ENCODE assay signal across 8 cellular contexts in genomic region chr22:22959147-22959827, GRCh38.
DNase-seq lines count a peak whose midpoint lies in the region; ATAC-seq, FAIRE-seq and TF ChIP-seq lines count a peak whose summit lies in the region.

No MANE protein-coding gene starts in this region.

- ATAC-seq in HG02588 (IDR thresholded peaks at IDR 0.05; ENCODE audit: unreplicated experiment) = no peak

- DNase-seq in A673 (ENCODE audit: low spot score) (peak; percentile 81), GM18507 (ENCODE audit: extremely low spot score, insufficient read length, low read depth) (no peak), NCI-H510A treated with DMSO at 0.1 percent for 48 hours (lab: John Stamatoyannopoulos, UW) (peak; percentile 65), dermis blood vessel endothelial cell (peak; percentile 86), medulla oblongata (ENCODE audit: extremely low spot score) (peak; percentile 97)
- DNase-seq in activated CD4-positive, alpha-beta T cell treated with anti-CD3 and anti-CD28 coated beads, Interleukin-2, amount 50 U/mL, for 24 hours (ENCODE audit: low read depth in 1 of 2, low spot score in 1 of 2) = peak; percentile 37 to 64
- DNase-seq in stimulated activated CD8-positive, alpha-beta memory T cell treated with anti-CD3 and anti-CD28 coated beads, Interleukin-2, amount 100 ng/mL, for 48 hours (ENCODE audit: low read depth in 2 of 2) = peak; percentile 53 to 60

- intact Hi-C loops in A673 (cut with micrococcal nuclease; ENCODE audit: unreplicated experiment) = loop anchor here (1.0 to 10.0 kb wide), 5 partner anchors 112 to 492 kb away; no protein-coding TSS in a partner anchor

- no peaks in the 10 kb centered on the region for H3K4me1 ChIP-seq in A673 (ENCODE audit: insufficient read depth, low read length, poor library complexity, severe bottlenecking)

- BruUV-seq in A673 (replicated peaks; lab: Mats Ljungman, UMichigan) = no TSS peak

- no peak overlapping the region for H3K4me3 ChIP-seq in A673 (ENCODE audit: low read depth, low read length, poor library complexity, severe bottlenecking)

- H3K9me3 ChIP-seq in A673 (ENCODE audit: low read depth, low read length, poor library complexity, severe bottlenecking) = peaks cover 4% of the 10 kb centered on the region

- peaks cover 5% of the 10 kb centered on the region for H3K27me3 ChIP-seq in A673 (replicated peaks; ENCODE audit: insufficient read depth, low read depth, low read length, poor library complexity)

- CTCF ChIA-PET in A673 (lab: Charles Lee) = interaction anchor here (0.6 to 2.9 kb wide), 4 partner anchors 169 to 427 kb away, joined by 4 to 38 read pairs (median 10); no protein-coding TSS in a partner anchor

- FAIRE-seq in GM18507 (lab: Jason Lieb, UNC) = peak; percentile 94

- H3K27ac ChIP-seq in A673 (ENCODE audit: low read depth, low read length, poor library complexity, severe bottlenecking) = no peak overlapping the region

- peak; percentile 94 for TF ChIP-seq CTCF in A673 (conservative IDR thresholded peaks at IDR 0.05; ENCODE audit: low read depth, low read length)

- POLR2A ChIA-PET in A673 (lab: Charles Lee; ENCODE audit: low non-redundant PET) = no interaction called here

- peaks cover 4% of the 10 kb centered on the region for H3K36me3 ChIP-seq in A673 (ENCODE audit: insufficient read depth, low read length, poor library complexity, severe bottlenecking)
